In the genomic region with DNA sequence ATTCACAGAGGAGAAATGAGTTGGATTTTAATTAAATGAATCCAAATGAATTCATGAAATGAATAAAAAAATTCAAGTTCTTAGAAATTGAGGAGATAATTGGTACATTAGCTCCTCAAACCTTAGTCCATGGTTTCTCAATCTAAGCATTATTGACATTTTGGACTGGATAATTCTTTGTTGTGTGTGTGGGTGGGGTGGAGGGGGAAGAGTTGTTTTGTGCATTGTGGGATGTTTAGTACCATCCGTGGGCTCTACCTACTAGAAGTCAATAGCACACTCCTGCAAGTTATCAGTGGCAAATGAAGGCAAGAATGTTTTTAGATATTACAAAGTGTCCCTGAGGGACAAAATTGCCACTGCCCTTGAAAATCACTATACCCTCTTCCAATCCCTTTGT, we compare ENCODE assay signal across 20 cellular contexts.
A peak's percentile ranks its signal among the peaks of the same experiment; 100 is the strongest.
DNase-seq lines count a peak whose midpoint lies in the region; ATAC-seq and TF ChIP-seq lines count a peak whose summit lies in the region.
"Had no signal": no experiment of that assay in that cellular context is flagged by ENCODE, and none has a peak within 500 bp of the region (broad histone marks: within the 10 kb centered on the region; RNA-seq: fewer than 3 reads in every experiment).

No MANE protein-coding gene starts in this region.

- H3K4me1 ChIP-seq in adipocyte (ENCODE audit: control insufficient read depth, insufficient read depth, low read length) (peaks cover 41% of the 10 kb centered on the region), left lung (no peaks in the 10 kb centered on the region), thyroid gland (peaks cover 16 to 44% of the 10 kb centered on the region in 2 donors)
- H3K4me1 ChIP-seq: BE2C had no signal

- peak; percentile 19 for ATAC-seq in left lung
- ATAC-seq in HG02610 (IDR thresholded peaks at IDR 0.05; ENCODE audit: unreplicated experiment): no peak
- ATAC-seq: GM12878 had no signal

- no peak overlapping the region for H3K27ac ChIP-seq in left lung
- H3K27ac ChIP-seq in thyroid gland: peak overlapping the region in 2 of 3 donors; percentile 38 to 47
- H3K27ac ChIP-seq: HL-60 had no signal

- H3K4me3 ChIP-seq in adipocyte (ENCODE audit: low read length) (no peak overlapping the region), left lung (no peak overlapping the region), thyroid gland (replicated peaks in 1 of 3) (no peak overlapping the region)
- H3K4me3 ChIP-seq: GM12878 had no signal

- TF ChIP-seq CTCF in left lung (IDR thresholded peaks at IDR 0.05) (no peak), thyroid gland (IDR thresholded peaks at IDR 0.05) (no peak)

- intact Hi-C loops in left lung (cut with DNase I): no loop called here
- intact Hi-C loops in thyroid gland (cut with DNase I): no loop called here

- H3K27me3 ChIP-seq in adipocyte (replicated peaks; ENCODE audit: control insufficient read depth, insufficient read depth, low read length): no peaks in the 10 kb centered on the region
- H3K27me3 ChIP-seq in left lung: no peaks in the 10 kb centered on the region
- no peaks in the 10 kb centered on the region for H3K27me3 ChIP-seq in thyroid gland
- H3K27me3 ChIP-seq: BE2C had no signal

- DNase-seq in adipocyte (ENCODE audit: low read depth) (no peak), left lung (no peak), thyroid gland (no peak), NCI-H146 treated with DMSO at 0.1 percent for 48 hours (lab: John Stamatoyannopoulos, UW; ENCODE audit: unreplicated experiment) (no peak), iPS-NIHi11 (ENCODE audit: low spot score) (no peak)
- DNase-seq: ACHN; BE2C; C1 segment of cervical spinal cord; CD4-positive, CD25-positive, alpha-beta regulatory T cell; CD8-positive, alpha-beta memory T cell; COR-L47; DMS 273 treated with DMSO at 0.1 percent for 48 hours; DMS53; DND-41; EL; H9; IMR-90 had no signal

- TF ChIP-seq POLR2A in thyroid gland (IDR thresholded peaks at IDR 0.05): no peak

- H3K36me3 ChIP-seq in adipocyte (ENCODE audit: control insufficient read depth, insufficient read depth, low read length, severe bottlenecking) (no peaks in the 10 kb centered on the region), left lung (no peaks in the 10 kb centered on the region), thyroid gland (no peaks in the 10 kb centered on the region)
- H3K36me3 ChIP-seq: BE2C had no signal

- WGBS in thyroid gland, 2 donors: 55% methylated on average over 1 of the region's 1 CpG

- H3K9ac ChIP-seq in adipocyte (ENCODE audit: low read length): peak overlapping the region; percentile 65

- H3K9me3 ChIP-seq in adipocyte (ENCODE audit: control insufficient read depth, low read length) (no peaks in the 10 kb centered on the region), left lung (no peaks in the 10 kb centered on the region), thyroid gland (no peaks in the 10 kb centered on the region)
- H3K9me3 ChIP-seq: BE2C had no signal

Comparison
In these comparisons a context has a peak if more than half of its experiments do, and no peak if none do; other contexts are left out.
1. H3K27ac ChIP-seq: peak in thyroid gland (2 of 3); none in left lung (0 of 2).